ENCODE assay signal across 17 cellular contexts in the genomic region with DNA sequence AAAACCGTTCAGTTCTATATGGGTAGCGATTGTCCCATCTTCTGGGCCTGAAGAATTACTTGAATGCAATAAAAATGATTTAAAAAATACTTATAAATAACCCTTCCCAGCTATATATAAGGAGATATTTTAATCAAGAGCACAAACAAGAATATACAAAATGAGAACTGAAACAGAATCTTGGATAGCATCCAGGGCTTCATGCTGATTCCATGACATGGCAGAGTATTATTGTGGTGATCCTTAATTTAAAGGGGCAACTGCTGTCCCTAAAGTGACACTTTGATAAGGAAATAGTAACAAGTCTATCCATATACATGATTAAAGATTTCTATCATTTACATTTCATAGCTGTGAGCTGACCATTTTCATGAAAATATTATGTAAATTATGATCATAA. TPM values are rescaled to one million over a fixed set of nuclear protein-coding genes. Genes with fewer than 3 reads are reported as not detected.
DNase-seq lines count a peak whose midpoint lies in the region; ATAC-seq and TF ChIP-seq lines count a peak whose summit lies in the region.
"Had no signal": no experiment of that assay in that cellular context is flagged by ENCODE, and none has a peak within 500 bp of the region (broad histone marks: within the 10 kb centered on the region; RNA-seq: fewer than 3 reads in every experiment).

No MANE protein-coding gene starts in this region.

- CTCF ChIA-PET in T-cell (lab: Charles Lee) = interaction anchor here (1.2 to 1.9 kb wide), 3 partner anchors 10 to 18 kb away, joined by 3 to 13 read pairs (median 7); a partner anchor contains a TSS

- ATAC-seq in Right ventricle myocardium superior (ENCODE audit: poor library complexity) = no peak
- ATAC-seq in T-cell (replicated peaks in 1 of 4) = no peak
- ATAC-seq: GM23338 had no signal

- H3K4me1 Mint-ChIP-seq in T-cell = peaks cover 0 to 8% (median 4%) of the 10 kb centered on the region in 3 donors
- H3K4me1 Mint-ChIP-seq: GM23338 had no signal

- POLR2A ChIA-PET in T-cell (lab: Charles Lee) = interaction anchor here (0.6 to 1.6 kb wide), 7 partner anchors 8 to 534 kb away, joined by 3 to 5 read pairs (median 3); a partner anchor contains a TSS

- no peak for TF ChIP-seq CTCF in cardiac muscle cell (IDR thresholded peaks at IDR 0.05; ENCODE audit: low read depth, low read length)

- H3K9me3 ChIP-seq in cardiac muscle cell (ENCODE audit: low read depth) = no peaks in the 10 kb centered on the region
- H3K9me3 ChIP-seq: BE2C, Caco-2 had no signal

- no peak overlapping the region for H3K4me3 Mint-ChIP-seq in T-cell
- H3K4me3 Mint-ChIP-seq: CD4-positive, alpha-beta T cell; GM23338; HFFc6 had no signal

- H3K36me3 Mint-ChIP-seq in T-cell = peaks cover 27% of the 10 kb centered on the region

- peak overlapping the region; percentile 45 for H3K27ac ChIP-seq in cardiac muscle cell
- H3K27ac ChIP-seq: HL-60 had no signal

- no peaks in the 10 kb centered on the region for H3K4me1 ChIP-seq in cardiac muscle cell (ENCODE audit: low read depth)
- H3K4me1 ChIP-seq: BE2C, Caco-2 had no signal

- intact Hi-C loops in Right ventricle myocardium superior (cut with DNase I) = no loop called here

- no peak overlapping the region for H3K27ac Mint-ChIP-seq in T-cell
- H3K27ac Mint-ChIP-seq: CD4-positive, alpha-beta T cell; GM23338; HFFc6 had no signal

- DNase-seq in cardiac muscle cell (ENCODE audit: low read depth in 1 of 2, low spot score in 1 of 2) = no peak
- no peak for DNase-seq in Right ventricle myocardium superior
- peak; percentile 66 for DNase-seq in RPMI8226
- DNase-seq in pons (ENCODE audit: low spot score) = peak; percentile 49
- DNase-seq in cortex of kidney (lab: John Stamatoyannopoulos, UW) = no peak
- no peak for DNase-seq in OCI-M2 (lab: John Stamatoyannopoulos, UW; ENCODE audit: unreplicated experiment)
- no peak for DNase-seq in T-cell
- DNase-seq: ACHN; BE2C; C1 segment of cervical spinal cord; Caco-2; CD4-positive, alpha-beta T cell; HCEC 1CT; HFFc6 had no signal

- no peaks in the 10 kb centered on the region for H3K9me3 Mint-ChIP-seq in T-cell
- H3K9me3 Mint-ChIP-seq: CD4-positive, alpha-beta T cell; GM23338; HFFc6 had no signal

- H3K27me3 Mint-ChIP-seq in T-cell = no peaks in the 10 kb centered on the region
- H3K27me3 Mint-ChIP-seq: CD4-positive, alpha-beta T cell had no signal

- H3K36me3 ChIP-seq in cardiac muscle cell = peaks cover 48% of the 10 kb centered on the region

- H3K27me3 ChIP-seq in cardiac muscle cell = no peaks in the 10 kb centered on the region
- H3K27me3 ChIP-seq: BE2C had no signal

- no peak overlapping the region for H3K4me3 ChIP-seq in cardiac muscle cell
- H3K4me3 ChIP-seq: GM23338 had no signal

RNA-seq across cellular contexts. Expression of a gene that starts 18.8 kb away (rescaled TPM):
- 24.5 and 28.2 TPM in 2 replicates for total RNA-seq in cardiac muscle cell
- 67.7 and 80.8 TPM in 2 replicates for polyA plus RNA-seq in cardiac muscle cell
- total RNA-seq in Right ventricle myocardium superior = 45.7 TPM
- total RNA-seq in T-cell = 100 to 1,000 TPM in 2 of 5 donors, 10 to 100 TPM in 3; 72.6 to 122 (median 80.6) TPM

RNA-seq across cellular contexts. Expression of a gene that starts 19.0 kb away (rescaled TPM):
- total RNA-seq in cardiac muscle cell (0.56 and 1.0 TPM in 2 replicates), Right ventricle myocardium superior (1.6 TPM), T-cell (1 to 10 TPM in 2 of 5 donors, under 1 TPM in 2, not detected in 1; 0.50 to 1.4 (median 0.93) TPM)
- polyA plus RNA-seq in cardiac muscle cell = 1.7 and 3.2 TPM in 2 replicates

RNA-seq across cellular contexts. Expression of a gene that starts 29.5 kb away (rescaled TPM):
- total RNA-seq in cardiac muscle cell (not detected in 2 replicates), Right ventricle myocardium superior (not detected), T-cell (not detected)
- 0.16 and 0.22 TPM in 2 replicates for polyA plus RNA-seq in cardiac muscle cell
- total RNA-seq: Caco-2; CD4-positive, alpha-beta T cell; GM23338; HT1080 had no signal

RNA-seq across cellular contexts. Expression of a gene that starts 58.9 kb away (rescaled TPM):
- total RNA-seq in cardiac muscle cell (not detected in 2 replicates), Right ventricle myocardium superior (2.8 TPM), T-cell (not detected)
- 0.24 TPM in 1 of 2 replicates, not detected in the other for polyA plus RNA-seq in cardiac muscle cell
- total RNA-seq: CD4-positive, alpha-beta T cell; GM23338; HFFc6; HT1080 had no signal

Comparison
In these comparisons a context has a peak if more than half of its experiments do, and no peak if none do; other contexts are left out.
1. DNase-seq: peak in RPMI8226 (single experiment) and pons (single experiment); none in cardiac muscle cell (0 of 2), Right ventricle myocardium superior (single experiment), cortex of kidney (single experiment), OCI-M2 (single experiment) and T-cell (0 of 34).